Comparison of ENCODE assay signal across 9 cellular contexts in genomic region chr4:41693629-41694028, GRCh38. TPM values are rescaled to one million over a fixed set of nuclear protein-coding genes. Genes with fewer than 3 reads are reported as not detected.
DNase-seq lines count a peak whose midpoint lies in the region; ATAC-seq, FAIRE-seq and TF ChIP-seq lines count a peak whose summit lies in the region.
"Had no signal": no experiment of that assay in that cellular context is flagged by ENCODE, and none has a peak within 500 bp of the region (broad histone marks: within the 10 kb centered on the region; RNA-seq: fewer than 3 reads in every experiment).

No MANE protein-coding gene starts in this region.

- ATAC-seq in GM23338 (no peak), GM21529 (IDR thresholded peaks at IDR 0.05; ENCODE audit: unreplicated experiment) (no peak), HG03442 (IDR thresholded peaks at IDR 0.05; ENCODE audit: unreplicated experiment) (no peak)

- H3K36me3 Mint-ChIP-seq in GM23338 (ENCODE audit: low read depth) (no peaks in the 10 kb centered on the region), type B pancreatic cell (peaks cover 4% of the 10 kb centered on the region)
- H3K36me3 Mint-ChIP-seq: activated naive CD8-positive, alpha-beta T cell had no signal

- no peak overlapping the region for H3K27ac Mint-ChIP-seq in GM23338
- no peak overlapping the region for H3K27ac Mint-ChIP-seq in type B pancreatic cell
- H3K27ac Mint-ChIP-seq: activated naive CD8-positive, alpha-beta T cell had no signal

- H3K4me3 Mint-ChIP-seq in GM23338 (no peak overlapping the region), type B pancreatic cell (no peak overlapping the region)
- H3K4me3 Mint-ChIP-seq: activated naive CD8-positive, alpha-beta T cell had no signal

- H3K9me3 ChIP-seq in OCI-LY3 (ENCODE audit: insufficient read depth, low read length): no peaks in the 10 kb centered on the region

- H3K4me3 ChIP-seq in GM23338: no peak overlapping the region
- no peak overlapping the region for H3K4me3 ChIP-seq in OCI-LY3 (ENCODE audit: low read length)

- no peaks in the 10 kb centered on the region for H3K36me3 ChIP-seq in GM23338 (ENCODE audit: insufficient read depth)
- no peaks in the 10 kb centered on the region for H3K36me3 ChIP-seq in OCI-LY3 (replicated peaks; ENCODE audit: low read depth, low read length)

- no peaks in the 10 kb centered on the region for H3K9me2 ChIP-seq in GM23338 (ENCODE audit: insufficient read depth)

- H3F3A ChIP-seq in GM23338 (replicated peaks; ENCODE audit: low read depth): no peaks in the 10 kb centered on the region

- no peaks in the 10 kb centered on the region for H3K27me3 Mint-ChIP-seq in GM23338 (ENCODE audit: insufficient read depth, low read depth, poor library complexity)
- no peaks in the 10 kb centered on the region for H3K27me3 Mint-ChIP-seq in type B pancreatic cell

- H3K4me2 ChIP-seq in GM23338: no peak overlapping the region
- H3K4me2 ChIP-seq in OCI-LY3 (ENCODE audit: low read length): peak overlapping the region; percentile 94; the same call in 1 of the 2 replicates

- H3K27ac ChIP-seq in GM23338 (ENCODE audit: low read depth): no peak overlapping the region
- no peak overlapping the region for H3K27ac ChIP-seq in OCI-LY3 (ENCODE audit: low read length)

- H3K9ac ChIP-seq in OCI-LY3 (ENCODE audit: low read length): no peak overlapping the region; the same call in 1 of the 2 replicates

- no peaks in the 10 kb centered on the region for H3K4me1 ChIP-seq in GM23338 (ENCODE audit: insufficient read depth)
- H3K4me1 ChIP-seq in OCI-LY3 (ENCODE audit: low read length): peaks cover 13% of the 10 kb centered on the region

- TF ChIP-seq CTCF in GM23338 (conservative IDR thresholded peaks at IDR 0.05; ENCODE audit: low read depth in 2 of 2) (peak; percentile 59 to 75), OCI-LY3 (IDR thresholded peaks at IDR 0.05; ENCODE audit: low read depth, low read length) (peak; percentile 83), type B pancreatic cell (conservative IDR thresholded peaks at IDR 0.05) (peak; percentile 79)

- H3K9me3 Mint-ChIP-seq in GM23338 (no peaks in the 10 kb centered on the region), type B pancreatic cell (no peaks in the 10 kb centered on the region)

- H4K20me1 ChIP-seq in GM23338 (replicated peaks; ENCODE audit: insufficient read depth): no peaks in the 10 kb centered on the region
- H4K20me1 ChIP-seq in OCI-LY3 (ENCODE audit: insufficient read depth, low read length): no peaks in the 10 kb centered on the region

- H3K79me2 ChIP-seq in GM23338 (replicated peaks; ENCODE audit: insufficient read depth): no peaks in the 10 kb centered on the region
- no peaks in the 10 kb centered on the region for H3K79me2 ChIP-seq in OCI-LY3 (ENCODE audit: low read length)

- no peaks in the 10 kb centered on the region for H3K27me3 ChIP-seq in GM23338 (ENCODE audit: insufficient read depth)
- H3K27me3 ChIP-seq in OCI-LY3 (ENCODE audit: low read depth, low read length): no peaks in the 10 kb centered on the region

- peak; percentile 55 for DNase-seq in GM23338 (ENCODE audit: low spot score)
- DNase-seq in fibroblast of gingiva (ENCODE audit: low read depth): peak; percentile 2
- DNase-seq in type B pancreatic cell (ENCODE audit: extremely low spot score, unreplicated experiment): no peak
- DNase-seq in stimulated activated CD4-positive, alpha-beta T cell treated with anti-CD3 and anti-CD28 coated beads, Interleukin-4, amount 100 ng/mL, for 24 hours: no peak

- no peak overlapping the region for H2AFZ ChIP-seq in GM23338
- H2AFZ ChIP-seq in OCI-LY3 (ENCODE audit: low read depth, low read length): no peak overlapping the region

- peak; percentile 95 for FAIRE-seq in A204.1 (lab: Jason Lieb, UNC)

- H3K4me1 Mint-ChIP-seq in GM23338 (peaks cover 9% of the 10 kb centered on the region), type B pancreatic cell (ENCODE audit: unreplicated experiment) (peaks cover 4% of the 10 kb centered on the region)

TF ChIP-seq in GM23338, 12 proteins besides CTCF, POLR2A, EP300 and RAD21:
- TF ChIP-seq, protein P1, sequence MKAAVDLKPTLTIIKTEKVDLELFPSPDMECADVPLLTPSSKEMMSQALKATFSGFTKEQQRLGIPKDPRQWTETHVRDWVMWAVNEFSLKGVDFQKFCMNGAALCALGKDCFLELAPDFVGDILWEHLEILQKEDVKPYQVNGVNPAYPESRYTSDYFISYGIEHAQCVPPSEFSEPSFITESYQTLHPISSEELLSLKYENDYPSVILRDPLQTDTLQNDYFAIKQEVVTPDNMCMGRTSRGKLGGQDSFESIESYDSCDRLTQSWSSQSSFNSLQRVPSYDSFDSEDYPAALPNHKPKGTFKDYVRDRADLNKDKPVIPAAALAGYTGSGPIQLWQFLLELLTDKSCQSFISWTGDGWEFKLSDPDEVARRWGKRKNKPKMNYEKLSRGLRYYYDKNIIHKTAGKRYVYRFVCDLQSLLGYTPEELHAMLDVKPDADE (IDR thresholded peaks at IDR 0.05): no peak
- TF ChIP-seq EZH2phosphoT487 (IDR thresholded peaks at IDR 0.05; ENCODE audit: unreplicated experiment): no peak
- no peak for TF ChIP-seq EZH2 (IDR thresholded peaks at IDR 0.05; ENCODE audit: low read depth, unreplicated experiment)

RNA-seq across cellular contexts. Expression of gene PHOX2B, which starts 54.9 kb away (rescaled TPM):
- not detected in 2 replicates for total RNA-seq in GM23338 (2014; rRNA removed; shearing (Covaris generic))
- polyA plus RNA-seq in GM23338 (2016; fragmentation: Nextera tagmentation; extraction: Ambion mirVana): not detected in 2 replicates
- total RNA-seq in type B pancreatic cell (ENCODE audit: low replicate concordance): 0.36 and 1.7 TPM in 2 replicates

Comparison
In these comparisons a context has a peak if more than half of its experiments do, and no peak if none do; other contexts are left out.
1. DNase-seq: peak in GM23338 (single experiment) and fibroblast of gingiva (single experiment); none in type B pancreatic cell (single experiment) and stimulated activated CD4-positive, alpha-beta T cell treated with anti-CD3 and anti-CD28 coated beads, Interleukin-4, amount 100 ng/mL, for 24 hours (single experiment).
2. Peak in every context shown above with its lines, with median percentiles within 50 percentile points of each other: CTCF ChIP-seq.